In the genomic region with DNA sequence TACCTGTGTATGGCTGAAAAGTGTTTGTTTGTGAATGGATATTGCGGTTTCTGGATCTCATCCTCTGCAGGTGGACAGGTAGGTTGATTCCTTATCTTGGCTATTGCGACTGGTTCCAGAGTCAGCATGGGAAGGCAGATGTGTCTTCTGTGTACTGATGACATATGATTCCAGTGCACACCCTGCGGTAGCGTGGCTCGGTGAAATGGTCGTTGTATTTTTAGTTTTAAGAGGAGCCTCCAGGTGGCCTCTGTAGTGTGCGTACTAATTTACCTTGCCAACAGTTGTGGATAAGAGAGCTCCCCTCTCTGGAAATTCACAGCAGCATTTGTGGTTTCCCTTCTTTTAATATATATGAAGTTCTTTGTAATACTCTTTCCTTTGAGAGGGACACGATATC, we compare ENCODE assay signal across 15 cellular contexts. TPM values are rescaled to one million over a fixed set of nuclear protein-coding genes. Genes with fewer than 3 reads are reported as not detected.
"Had no signal": no experiment of that assay in that cellular context is flagged by ENCODE, and none has a peak within 500 bp of the region (broad histone marks: within the 10 kb centered on the region; RNA-seq: fewer than 3 reads in every experiment).

No MANE protein-coding gene starts in this region.

RNA-seq across cellular contexts. Expression of gene POTEH, which starts 10.1 kb away (rescaled TPM):
- total RNA-seq: activated CD4-positive, alpha-beta memory T cell treated with anti-CD3 and anti-CD28 coated beads, Interleukin-2, amount 10 ng/mL, durations not matched to agents 7 days and 5 days; activated CD4-positive, alpha-beta T cell treated with anti-CD3 and anti-CD28 coated beads, Interleukin-2, amount 10 ng/mL, durations not matched to agents 7 days and 5 days; activated T-cell treated with anti-CD3 and anti-CD28 coated beads, Interleukin-2, amount 50 U/mL, for 72 hours; astrocyte; bronchial epithelial cell; cardiac septum; cerebellum; endodermal cell; epithelial cell of proximal tubule; esophagus mucosa; foreskin keratinocyte; gastrocnemius medialis; heart left ventricle; T-helper 2 cell treated with Interferon-gamma antibody and Interleukin-4, amounts not matched to agents 100 ng/mL and 5 ng/mL, for 36 hours; WTC11 had no signal
